15 cellular contexts compared by ENCODE assay signal in the genomic region with DNA sequence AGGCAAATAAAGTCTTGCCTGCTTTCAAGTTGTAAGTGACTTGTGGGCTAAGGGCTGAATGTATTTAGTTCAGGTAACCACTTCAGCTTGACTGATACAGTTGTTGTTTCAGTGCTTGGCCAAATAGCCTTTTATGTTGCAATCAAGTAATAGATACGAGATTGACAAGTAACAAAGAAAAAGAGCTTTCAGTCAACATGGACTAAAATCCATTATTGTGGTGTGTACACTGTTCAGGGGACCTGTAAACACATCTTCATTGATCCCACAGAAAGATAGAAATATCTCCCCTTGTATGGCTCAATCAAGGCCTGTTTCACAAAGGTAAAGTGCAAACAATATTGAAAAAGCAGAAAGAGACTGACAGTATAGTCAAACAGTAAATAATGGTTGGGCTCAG.
A peak's percentile ranks its signal among the peaks of the same experiment; 100 is the strongest.
DNase-seq lines count a peak whose midpoint lies in the region; TF ChIP-seq lines count a peak whose summit lies in the region.
"Had no signal": no experiment of that assay in that cellular context is flagged by ENCODE, and none has a peak within 500 bp of the region (broad histone marks: within the 10 kb centered on the region; RNA-seq: fewer than 3 reads in every experiment).

No MANE protein-coding gene starts in this region.

- H3K36me3 Mint-ChIP-seq in activated T-cell treated with anti-CD3 and anti-CD28 coated beads, Interleukin-2, amount 50 U/mL, for 24 hours (ENCODE audit: low read depth): no peaks in the 10 kb centered on the region
- H3K36me3 Mint-ChIP-seq: CD4-positive, alpha-beta memory T cell; IgD-negative memory B cell had no signal

- H3K27me3 ChIP-seq in liver (ENCODE audit: control insufficient read depth in 4 of 4, insufficient read depth in 4 of 4, low read length in 3 of 4): peaks cover 0 to 13% (median 0%) of the 10 kb centered on the region in 4 donors
- H3K27me3 ChIP-seq: BE2C had no signal

- H3K9ac ChIP-seq in liver (ENCODE audit: low read depth in 1 of 2, low read length in 2 of 2): no peak overlapping the region
- H3K9ac ChIP-seq: GM23248 had no signal

- no peak overlapping the region for H3K27ac ChIP-seq in liver (ENCODE audit: low read depth in 1 of 2, low read length in 2 of 2)
- H3K27ac ChIP-seq: A549, C4-2B, GM23248, HL-60 had no signal

- no peak overlapping the region for H3K4me3 ChIP-seq in liver (ENCODE audit: low read depth in 1 of 3, low read length in 3 of 3)
- H3K4me3 ChIP-seq: A549, GM12878, GM23248 had no signal

- peaks cover 3% of the 10 kb centered on the region for H3K27me3 Mint-ChIP-seq in activated T-cell treated with anti-CD3 and anti-CD28 coated beads, Interleukin-2, amount 50 U/mL, for 24 hours
- H3K27me3 Mint-ChIP-seq: IgD-negative memory B cell had no signal

- TF ChIP-seq CTCF in liver (IDR thresholded peaks at IDR 0.05; ENCODE audit: low read depth, low read length, missing input control): no peak

- H3K9me3 ChIP-seq in liver (ENCODE audit: control insufficient read depth in 4 of 4, low read length in 3 of 4): no peaks in the 10 kb centered on the region
- H3K9me3 ChIP-seq: A549, BE2C had no signal

- H3K36me3 ChIP-seq in liver (ENCODE audit: control insufficient read depth in 4 of 4, insufficient read depth in 3 of 4, low read depth in 1 of 4, low read length in 3 of 4): no peaks in the 10 kb centered on the region
- H3K36me3 ChIP-seq: BE2C had no signal

- peaks cover 2% of the 10 kb centered on the region for H3K9me3 Mint-ChIP-seq in activated T-cell treated with anti-CD3 and anti-CD28 coated beads, Interleukin-2, amount 50 U/mL, for 24 hours

- H3K4me1 Mint-ChIP-seq in activated T-cell treated with anti-CD3 and anti-CD28 coated beads, Interleukin-2, amount 50 U/mL, for 24 hours (ENCODE audit: low read depth): no peaks in the 10 kb centered on the region
- H3K4me1 Mint-ChIP-seq: CD4-positive, alpha-beta memory T cell; IgD-negative memory B cell had no signal

- peak; percentile 15 for DNase-seq in DMS153 treated with DMSO at 0.1 percent for 48 hours (lab: John Stamatoyannopoulos, UW; ENCODE audit: unreplicated experiment)
- peak; percentile 3 for DNase-seq in HuH-7.5 (ENCODE audit: low spot score)
- peak; percentile 60 for DNase-seq in NCI-H345 (lab: John Stamatoyannopoulos, UW)
- no peak for DNase-seq in NCI-H526 (lab: John Stamatoyannopoulos, UW)
- no peak for DNase-seq in activated T-cell treated with anti-CD3 and anti-CD28 coated beads, Interleukin-2, amount 50 U/mL, for 24 hours
- no peak for DNase-seq in NCI-H146 (lab: John Stamatoyannopoulos, UW)
- DNase-seq: BE2C; CD4-positive, alpha-beta memory T cell; GM23248 had no signal

- WGBS in liver: 25% methylated on average over 1 of the region's 1 CpG

- no peak overlapping the region for H3K27ac Mint-ChIP-seq in activated T-cell treated with anti-CD3 and anti-CD28 coated beads, Interleukin-2, amount 50 U/mL, for 24 hours
- H3K27ac Mint-ChIP-seq: IgD-negative memory B cell had no signal

- no peak overlapping the region for H3K4me3 Mint-ChIP-seq in activated T-cell treated with anti-CD3 and anti-CD28 coated beads, Interleukin-2, amount 50 U/mL, for 24 hours
- H3K4me3 Mint-ChIP-seq: CD4-positive, alpha-beta memory T cell; IgD-negative memory B cell had no signal

- peak in 1 of 2 donors; percentile 10 for TF ChIP-seq RAD21 in liver (IDR thresholded peaks at IDR 0.05)

- peaks cover 0 to 5% (median 0%) of the 10 kb centered on the region in 4 donors for H3K4me1 ChIP-seq in liver (ENCODE audit: control insufficient read depth in 4 of 4, insufficient read depth in 4 of 4, low read length in 3 of 4)
- H3K4me1 ChIP-seq: A549, BE2C had no signal

TF ChIP-seq in liver, 16 proteins besides CTCF, POLR2A, EP300 and RAD21:
- TF ChIP-seq NR2F2 (IDR thresholded peaks at IDR 0.05) (no peak), EGR1 (IDR thresholded peaks at IDR 0.05; ENCODE audit: low read depth in 2 of 2) (no peak), YY1 (IDR thresholded peaks at IDR 0.05) (peak; percentile 35), RXRA (IDR thresholded peaks at IDR 0.05) (peak in 1 of 2 donors; percentile 35), JUND (IDR thresholded peaks at IDR 0.05) (no peak), GABPA (IDR thresholded peaks at IDR 0.05 in 1 of 2, conservative IDR thresholded peaks at IDR 0.05 in 1 of 2) (no peak), HNF4G (IDR thresholded peaks at IDR 0.05) (no peak), FOXA2 (IDR thresholded peaks at IDR 0.05) (peak; percentile 84), HNF4A (conservative IDR thresholded peaks at IDR 0.05) (peak; percentile 30 to 56), SP1 (IDR thresholded peaks at IDR 0.05) (no peak), FOXA1 (IDR thresholded peaks at IDR 0.05) (peak; percentile 51), TAF1 (conservative IDR thresholded peaks at IDR 0.05) (no peak)
- TF ChIP-seq, protein P1, sequence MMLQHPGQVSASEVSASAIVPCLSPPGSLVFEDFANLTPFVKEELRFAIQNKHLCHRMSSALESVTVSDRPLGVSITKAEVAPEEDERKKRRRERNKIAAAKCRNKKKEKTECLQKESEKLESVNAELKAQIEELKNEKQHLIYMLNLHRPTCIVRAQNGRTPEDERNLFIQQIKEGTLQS (IDR thresholded peaks at IDR 0.05): no peak
- TF ChIP-seq, protein P2, sequence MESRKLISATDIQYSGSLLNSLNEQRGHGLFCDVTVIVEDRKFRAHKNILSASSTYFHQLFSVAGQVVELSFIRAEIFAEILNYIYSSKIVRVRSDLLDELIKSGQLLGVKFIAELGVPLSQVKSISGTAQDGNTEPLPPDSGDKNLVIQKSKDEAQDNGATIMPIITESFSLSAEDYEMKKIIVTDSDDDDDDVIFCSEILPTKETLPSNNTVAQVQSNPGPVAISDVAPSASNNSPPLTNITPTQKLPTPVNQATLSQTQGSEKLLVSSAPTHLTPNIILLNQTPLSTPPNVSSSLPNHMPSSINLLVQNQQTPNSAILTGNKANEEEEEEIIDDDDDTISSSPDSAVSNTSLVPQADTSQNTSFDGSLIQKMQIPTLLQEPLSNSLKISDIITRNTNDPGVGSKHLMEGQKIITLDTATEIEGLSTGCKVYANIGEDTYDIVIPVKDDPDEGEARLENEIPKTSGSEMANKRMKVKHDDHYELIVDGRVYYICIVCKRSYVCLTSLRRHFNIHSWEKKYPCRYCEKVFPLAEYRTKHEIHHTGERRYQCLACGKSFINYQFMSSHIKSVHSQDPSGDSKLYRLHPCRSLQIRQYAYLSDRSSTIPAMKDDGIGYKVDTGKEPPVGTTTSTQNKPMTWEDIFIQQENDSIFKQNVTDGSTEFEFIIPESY (IDR thresholded peaks at IDR 0.05): no peak
- TF ChIP-seq, protein P3, sequence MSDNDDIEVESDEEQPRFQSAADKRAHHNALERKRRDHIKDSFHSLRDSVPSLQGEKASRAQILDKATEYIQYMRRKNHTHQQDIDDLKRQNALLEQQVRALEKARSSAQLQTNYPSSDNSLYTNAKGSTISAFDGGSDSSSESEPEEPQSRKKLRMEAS (IDR thresholded peaks at IDR 0.05): no peak
- TF ChIP-seq, protein P4, sequence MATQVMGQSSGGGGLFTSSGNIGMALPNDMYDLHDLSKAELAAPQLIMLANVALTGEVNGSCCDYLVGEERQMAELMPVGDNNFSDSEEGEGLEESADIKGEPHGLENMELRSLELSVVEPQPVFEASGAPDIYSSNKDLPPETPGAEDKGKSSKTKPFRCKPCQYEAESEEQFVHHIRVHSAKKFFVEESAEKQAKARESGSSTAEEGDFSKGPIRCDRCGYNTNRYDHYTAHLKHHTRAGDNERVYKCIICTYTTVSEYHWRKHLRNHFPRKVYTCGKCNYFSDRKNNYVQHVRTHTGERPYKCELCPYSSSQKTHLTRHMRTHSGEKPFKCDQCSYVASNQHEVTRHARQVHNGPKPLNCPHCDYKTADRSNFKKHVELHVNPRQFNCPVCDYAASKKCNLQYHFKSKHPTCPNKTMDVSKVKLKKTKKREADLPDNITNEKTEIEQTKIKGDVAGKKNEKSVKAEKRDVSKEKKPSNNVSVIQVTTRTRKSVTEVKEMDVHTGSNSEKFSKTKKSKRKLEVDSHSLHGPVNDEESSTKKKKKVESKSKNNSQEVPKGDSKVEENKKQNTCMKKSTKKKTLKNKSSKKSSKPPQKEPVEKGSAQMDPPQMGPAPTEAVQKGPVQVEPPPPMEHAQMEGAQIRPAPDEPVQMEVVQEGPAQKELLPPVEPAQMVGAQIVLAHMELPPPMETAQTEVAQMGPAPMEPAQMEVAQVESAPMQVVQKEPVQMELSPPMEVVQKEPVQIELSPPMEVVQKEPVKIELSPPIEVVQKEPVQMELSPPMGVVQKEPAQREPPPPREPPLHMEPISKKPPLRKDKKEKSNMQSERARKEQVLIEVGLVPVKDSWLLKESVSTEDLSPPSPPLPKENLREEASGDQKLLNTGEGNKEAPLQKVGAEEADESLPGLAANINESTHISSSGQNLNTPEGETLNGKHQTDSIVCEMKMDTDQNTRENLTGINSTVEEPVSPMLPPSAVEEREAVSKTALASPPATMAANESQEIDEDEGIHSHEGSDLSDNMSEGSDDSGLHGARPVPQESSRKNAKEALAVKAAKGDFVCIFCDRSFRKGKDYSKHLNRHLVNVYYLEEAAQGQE (IDR thresholded peaks at IDR 0.05): no peak

Comparison
In these comparisons a context has a peak if more than half of its experiments do, and no peak if none do; other contexts are left out.
1. DNase-seq: peak in DMS153 treated with DMSO at 0.1 percent for 48 hours (single experiment), HuH-7.5 (single experiment) and NCI-H345 (single experiment); none in NCI-H526 (0 of 2), activated T-cell treated with anti-CD3 and anti-CD28 coated beads, Interleukin-2, amount 50 U/mL, for 24 hours (single experiment) and NCI-H146 (single experiment).